8 cellular contexts compared by ENCODE assay signal in the genomic region with DNA sequence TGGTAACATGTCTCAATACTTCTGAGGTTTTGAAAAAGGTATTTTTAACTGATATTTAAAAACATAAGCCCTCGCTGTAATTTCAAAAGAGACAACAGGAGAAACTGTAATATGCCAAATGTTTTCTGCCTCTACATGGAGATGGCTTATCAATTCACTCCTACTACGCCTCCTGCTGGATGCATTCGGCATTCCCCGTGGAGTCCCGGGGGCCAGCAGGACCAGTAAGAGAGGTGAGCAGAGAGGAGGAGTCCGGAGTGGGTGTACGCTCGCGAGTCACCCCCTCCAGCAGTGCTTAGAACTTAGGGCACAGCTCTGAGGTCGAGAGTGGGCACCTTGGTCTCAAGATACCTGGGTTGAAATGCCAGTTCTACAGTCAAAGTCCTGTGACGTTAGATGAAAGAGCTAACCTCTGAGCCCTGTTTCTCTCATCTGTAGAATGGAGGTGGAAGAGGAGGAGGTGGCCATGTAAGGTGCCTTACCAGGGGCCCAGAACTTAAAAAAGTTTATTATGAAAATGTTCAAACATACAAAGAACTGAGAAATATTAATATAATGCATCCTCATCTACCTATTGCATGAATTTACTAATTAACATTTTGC.
DNase-seq lines count a peak whose midpoint lies in the region; ATAC-seq and TF ChIP-seq lines count a peak whose summit lies in the region.

No MANE protein-coding gene starts in this region.

- H2AFZ ChIP-seq in PC-9, result no peak overlapping the region

- TF ChIP-seq POLR2A in right lobe of liver (IDR thresholded peaks at IDR 0.05) (no peak), uterus (IDR thresholded peaks at IDR 0.05) (no peak)

- H3K36me3 ChIP-seq in A673 (ENCODE audit: insufficient read depth, low read length, poor library complexity, severe bottlenecking), result peaks cover 15% of the 10 kb centered on the region
- peaks cover 37% of the 10 kb centered on the region for H3K36me3 ChIP-seq in PC-9 (ENCODE audit: low read depth)
- peaks cover 0 to 13% (median 4%) of the 10 kb centered on the region in 4 donors for H3K36me3 ChIP-seq in right lobe of liver
- H3K36me3 ChIP-seq in uterus, result no peaks in the 10 kb centered on the region

- peak; percentile 71 for DNase-seq in A673 (ENCODE audit: low spot score)
- DNase-seq in PC-9, result peak; percentile 50 to 60
- peak; percentile 65 for DNase-seq in astrocyte of the hippocampus (ENCODE audit: low read depth, low spot score)
- no peak for DNase-seq in right lobe of liver
- no peak for DNase-seq in uterus

- H3K4me3 ChIP-seq in A673 (ENCODE audit: low read depth, low read length, poor library complexity, severe bottlenecking) (no peak overlapping the region), PC-9 (no peak overlapping the region), right lobe of liver (no peak overlapping the region), uterus (no peak overlapping the region)

- POLR2A ChIA-PET in A673 (lab: Charles Lee; ENCODE audit: low non-redundant PET), result no interaction called here
- POLR2A ChIA-PET in PC-9 (lab: Charles Lee; ENCODE audit: unreplicated experiment), result no interaction called here

- CTCF ChIA-PET in A673 (lab: Charles Lee), result interaction anchor here (0.6 to 1.0 kb wide), 3 partner anchors 186 to 207 kb away, joined by 3 to 4 read pairs (median 3); no protein-coding TSS in a partner anchor
- CTCF ChIA-PET in PC-9 (lab: Charles Lee), result interaction anchor here (0.6 to 1.0 kb wide), 4 partner anchors 53 to 207 kb away, joined by 3 to 4 read pairs (median 3); no protein-coding TSS in a partner anchor

- no peak overlapping the region for H3K4me2 ChIP-seq in PC-9

- TF ChIP-seq CTCF in A673 (conservative IDR thresholded peaks at IDR 0.05; ENCODE audit: low read depth, low read length) (peak; percentile 87), GM12873 (IDR thresholded peaks at IDR 0.05; ENCODE audit: insufficient read depth, low read depth, low read length, missing control alignments) (peak; percentile 63), PC-9 (conservative IDR thresholded peaks at IDR 0.05) (peak; percentile 82), right lobe of liver (IDR thresholded peaks at IDR 0.05) (peak; percentile 30 to 54 (median 37)), uterus (IDR thresholded peaks at IDR 0.05) (peak; percentile 3 to 50 (median 42))

- H3K9me2 ChIP-seq in PC-9 (ENCODE audit: insufficient read depth), result no peaks in the 10 kb centered on the region

- H4K20me1 ChIP-seq in PC-9 (ENCODE audit: insufficient read depth), result peaks cover 9% of the 10 kb centered on the region

- H3K4me1 ChIP-seq in A673 (ENCODE audit: insufficient read depth, low read length, poor library complexity, severe bottlenecking) (peaks cover 19% of the 10 kb centered on the region), PC-9 (replicated peaks; ENCODE audit: insufficient read depth) (no peaks in the 10 kb centered on the region), right lobe of liver (peaks cover 0 to 22% (median 7%) of the 10 kb centered on the region in 4 donors), uterus (no peaks in the 10 kb centered on the region)

- H3K9me3 ChIP-seq in A673 (ENCODE audit: low read depth, low read length, poor library complexity, severe bottlenecking) (no peaks in the 10 kb centered on the region), PC-9 (ENCODE audit: insufficient read depth, low read depth) (no peaks in the 10 kb centered on the region), right lobe of liver (no peaks in the 10 kb centered on the region), uterus (no peaks in the 10 kb centered on the region)

- peaks cover 64% of the 10 kb centered on the region for H3K79me2 ChIP-seq in PC-9 (ENCODE audit: low read depth)

- BruUV-seq in A673 (replicated peaks; lab: Mats Ljungman, UMichigan) (no TSS peak), PC-9 (replicated peaks; lab: Mats Ljungman, UMichigan) (no TSS peak)

- peak overlapping the region; percentile 21 for H3K27ac ChIP-seq in A673 (ENCODE audit: low read depth, low read length, poor library complexity, severe bottlenecking)
- 0 out of 2 replicates have a peak overlapping the region, but pooled peaks have one; percentile 6 for H3K27ac ChIP-seq in PC-9
- H3K27ac ChIP-seq in right lobe of liver, result peak overlapping the region in 1 of 3 donors; percentile 49
- no peak overlapping the region for H3K27ac ChIP-seq in uterus

- peaks cover 23% of the 10 kb centered on the region; the same call in 1 of the 2 replicates for H3F3A ChIP-seq in PC-9 (ENCODE audit: insufficient read depth, low read depth)

- H3K27me3 ChIP-seq in A673 (replicated peaks; ENCODE audit: insufficient read depth, low read depth, low read length, poor library complexity) (no peaks in the 10 kb centered on the region), PC-9 (ENCODE audit: insufficient read depth, low read depth) (no peaks in the 10 kb centered on the region), right lobe of liver (no peaks in the 10 kb centered on the region), uterus (no peaks in the 10 kb centered on the region)

- ATAC-seq in right lobe of liver (peak; percentile 20 to 52 (median 36)), HG02759 (IDR thresholded peaks at IDR 0.05; ENCODE audit: unreplicated experiment) (no peak), GM18502 (IDR thresholded peaks at IDR 0.05; ENCODE audit: poor library complexity, unreplicated experiment) (no peak)

- WGBS in right lobe of liver (ENCODE audit: insufficient coverage, low coverage, low lambda C conversion rate, missing lambda C conversion rate), result 51% methylated on average over 7 of the region's 11 CpGs

- intact Hi-C loops in A673 (cut with micrococcal nuclease; ENCODE audit: unreplicated experiment), result loop anchor here (5.0 kb wide), 1 partner anchor 206 kb away; no protein-coding TSS in a partner anchor
- intact Hi-C loops in PC-9 (cut with micrococcal nuclease; ENCODE audit: unreplicated experiment), result no loop called here
- intact Hi-C loops in right lobe of liver (cut with DNase I), result no loop called here
- intact Hi-C loops in uterus (cut with DNase I; ENCODE audit: low total_unique reads), result no loop called here

Comparison
In these comparisons a context has a peak if more than half of its experiments do, and no peak if none do; other contexts are left out.
1. DNase-seq: peak in A673 (single experiment), PC-9 (2 of 2) and astrocyte of the hippocampus (single experiment); none in right lobe of liver (0 of 3) and uterus (0 of 2).
2. H3K27ac ChIP-seq: peak in A673 (single experiment) and PC-9 (single experiment); none in uterus (0 of 2).
3. CTCF ChIP-seq: peak in every context shown above with its lines; median percentile 87 in A673; 82 in PC-9; 63 in GM12873; 42 in uterus; 37 in right lobe of liver.
4. ATAC-seq: peak in right lobe of liver (4 of 4); none in HG02759 (single experiment) and GM18502 (single experiment).